Comparison of ENCODE assay signal across 22 cellular contexts in the genomic region with DNA sequence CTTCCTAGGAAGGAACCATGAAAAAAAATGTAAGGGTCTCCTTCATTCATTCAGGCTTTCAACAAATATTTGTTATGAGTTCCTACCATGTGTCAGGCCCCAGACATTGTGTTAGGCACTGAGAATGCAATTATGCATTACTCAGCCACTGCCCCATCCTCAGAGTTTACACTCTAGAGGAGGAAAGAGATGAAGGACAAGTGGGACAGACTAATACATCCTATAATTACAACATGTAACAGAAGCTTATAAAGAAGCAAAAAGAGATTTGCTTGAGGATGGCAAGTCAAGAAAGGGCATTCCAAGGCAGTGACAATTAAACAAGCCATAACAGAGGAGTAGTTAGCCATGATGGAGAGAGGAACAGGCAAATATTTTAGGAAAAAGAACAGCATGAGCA.
"Had no signal": no experiment of that assay in that cellular context is flagged by ENCODE, and none has a peak within 500 bp of the region (broad histone marks: within the 10 kb centered on the region; RNA-seq: fewer than 3 reads in every experiment).

No MANE protein-coding gene starts in this region.

- H3K27ac Mint-ChIP-seq: activated CD8-positive, alpha-beta T cell treated with anti-CD3 and anti-CD28 coated beads for 36 hours; activated naive CD4-positive, alpha-beta T cell treated with anti-CD3 and anti-CD28 coated beads for 36 hours; activated naive CD8-positive, alpha-beta T cell treated with anti-CD3 and anti-CD28 coated beads, Interleukin-2, amount 10 ng/mL, durations not matched to agents 7 days and 5 days; T-helper 17 cell had no signal

- H3K27me3 Mint-ChIP-seq: activated CD8-positive, alpha-beta T cell treated with anti-CD3 and anti-CD28 coated beads for 36 hours; activated naive CD8-positive, alpha-beta T cell treated with anti-CD3 and anti-CD28 coated beads, Interleukin-2, amount 10 ng/mL, durations not matched to agents 7 days and 5 days; T-helper 17 cell had no signal

- H3K4me3 Mint-ChIP-seq: activated CD8-positive, alpha-beta T cell treated with anti-CD3 and anti-CD28 coated beads for 36 hours; activated naive CD4-positive, alpha-beta T cell treated with anti-CD3 and anti-CD28 coated beads for 36 hours; activated naive CD8-positive, alpha-beta T cell treated with anti-CD3 and anti-CD28 coated beads, Interleukin-2, amount 10 ng/mL, durations not matched to agents 7 days and 5 days; T-helper 17 cell had no signal

- H3K36me3 ChIP-seq: adrenal gland, breast epithelium, colonic mucosa had no signal

- FAIRE-seq: K562 had no signal

- H3K4me1 ChIP-seq: breast epithelium, colonic mucosa had no signal

- H3K9me3 Mint-ChIP-seq: activated naive CD4-positive, alpha-beta T cell treated with anti-CD3 and anti-CD28 coated beads for 36 hours had no signal

- H3K9me3 ChIP-seq: adrenal gland, breast epithelium, colonic mucosa had no signal

- H3K27ac ChIP-seq: adrenal gland, breast epithelium, colonic mucosa had no signal

- ATAC-seq: activated CD8-positive, alpha-beta T cell treated with anti-CD3 and anti-CD28 coated beads for 36 hours; K562; T-helper 17 cell had no signal

- H3K27me3 ChIP-seq: adrenal gland, breast epithelium, colonic mucosa had no signal

- H3K4me3 ChIP-seq: adrenal gland, breast epithelium, colonic mucosa, K562 had no signal

- DNase-seq: activated CD4-positive, alpha-beta T cell treated with anti-CD3 and anti-CD28 coated beads for 48 hours; activated CD4-positive, CD25-positive, alpha-beta regulatory T cell treated with anti-CD3 and anti-CD28 coated beads, Interleukin-2, amount 50 U/mL, for 72 hours; activated CD8-positive, alpha-beta memory T cell treated with anti-CD3 and anti-CD28 coated beads, Interleukin-2, amount 50 U/mL, for 4 hours; activated CD8-positive, alpha-beta T cell treated with anti-CD3 and anti-CD28 coated beads for 36 hours; activated gamma-delta T cell; activated naive CD4-positive, alpha-beta T cell treated with anti-CD3 and anti-CD28 coated beads for 36 hours; activated naive CD8-positive, alpha-beta T cell treated with anti-CD3 and anti-CD28 coated beads, Interleukin-2, amount 10 ng/mL, durations not matched to agents 7 days and 5 days; adrenal gland; aorta; caudate nucleus; colonic mucosa; NCI-H1048; NCI-H146; NCI-H1930; NCI-H2171; NCI-H226; NCI-H526; NCI-H82; SIG-M5; T-helper 17 cell had no signal
